ENCODE assay signal across 9 cellular contexts in the genomic region with DNA sequence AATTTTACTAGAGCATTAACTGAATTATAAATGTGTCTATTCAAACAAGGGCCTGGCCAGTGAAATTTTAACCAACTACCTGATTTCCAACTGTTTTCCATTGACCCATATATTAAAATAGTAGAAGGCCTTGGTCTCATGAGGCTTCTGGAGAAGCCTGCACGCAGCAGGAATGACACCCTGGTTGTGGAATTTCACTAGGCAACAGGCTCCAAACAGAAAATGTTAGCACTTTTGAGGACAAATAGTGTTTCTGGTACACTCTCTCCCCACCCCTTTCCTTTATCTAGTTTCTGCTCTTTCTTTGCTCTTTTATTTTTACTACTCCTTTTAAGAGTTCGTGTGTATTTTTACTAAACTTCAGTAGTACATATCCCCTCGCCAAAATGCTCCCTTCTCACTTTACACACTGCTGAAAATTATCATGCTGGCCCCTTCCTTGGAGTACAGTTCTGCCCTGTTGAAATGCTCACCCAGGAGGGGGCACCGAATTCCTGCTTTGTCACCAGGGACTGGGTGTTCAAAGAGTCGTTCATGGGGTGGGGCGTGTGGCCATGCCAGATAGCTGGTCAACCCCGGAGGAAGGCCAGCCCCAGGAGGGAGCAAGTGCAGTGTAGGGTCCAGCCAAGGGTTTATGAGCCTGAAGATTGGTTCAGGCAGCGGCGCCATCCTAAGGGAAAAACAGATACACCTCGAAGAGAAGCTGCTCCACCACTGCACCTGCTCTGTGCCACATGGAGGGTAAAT. TPM values are rescaled to one million over a fixed set of nuclear protein-coding genes. Genes with fewer than 3 reads are reported as not detected.
DNase-seq lines count a peak whose midpoint lies in the region; ATAC-seq and TF ChIP-seq lines count a peak whose summit lies in the region.
"Had no signal": no experiment of that assay in that cellular context is flagged by ENCODE, and none has a peak within 500 bp of the region (broad histone marks: within the 10 kb centered on the region; RNA-seq: fewer than 3 reads in every experiment).

No MANE protein-coding gene starts in this region.

- peak overlapping the region; percentile 100 for H3K27ac ChIP-seq in smooth muscle cell (ENCODE audit: low read depth)

- intact Hi-C loops in left cardiac atrium (cut with DNase I) = no loop called here

- POLR2A ChIA-PET in activated CD8-positive, alpha-beta T cell treated with anti-CD3 and anti-CD28 coated beads, Interleukin-2, amount 10 ng/mL, durations not matched to agents 7 days and 5 days (lab: Charles Lee) = interaction anchor here (1.2 kb wide), 1 partner anchor 22 kb away, joined by 5 read pairs; no protein-coding TSS in a partner anchor

- CTCF ChIA-PET in activated CD8-positive, alpha-beta T cell treated with anti-CD3 and anti-CD28 coated beads, Interleukin-2, amount 10 ng/mL, durations not matched to agents 7 days and 5 days (lab: Charles Lee) = interaction anchor here (1.0 to 4.7 kb wide), 3 partner anchors 15 to 39 kb away, joined by 3 to 62 read pairs (median 6); no protein-coding TSS in a partner anchor

- H3K9me3 ChIP-seq in smooth muscle cell (replicated peaks; ENCODE audit: low read depth) = no peaks in the 10 kb centered on the region

- H3K4me3 ChIP-seq in smooth muscle cell = no peak overlapping the region

- peak overlapping the region; percentile 52 for H3K27ac Mint-ChIP-seq in activated CD8-positive, alpha-beta T cell treated with anti-CD3 and anti-CD28 coated beads, Interleukin-2, amount 10 ng/mL, durations not matched to agents 7 days and 5 days
- H3K27ac Mint-ChIP-seq in progenitor cell of endocrine pancreas = no peak overlapping the region

- 62% methylated on average over 10 of the region's 10 CpGs for whole genome bisulfite sequencing in smooth muscle cell (ENCODE audit: low lambda C conversion rate)

- TF ChIP-seq CTCF in smooth muscle cell (IDR thresholded peaks at IDR 0.05; ENCODE audit: borderline replicate concordance, insufficient read depth, poor library complexity, severe bottlenecking) = no peak
- no peak for TF ChIP-seq CTCF in progenitor cell of endocrine pancreas (IDR thresholded peaks at IDR 0.05; ENCODE audit: unreplicated experiment)
- TF ChIP-seq CTCF in omental fat pad (IDR thresholded peaks at IDR 0.05) = no peak

- H3K27me3 ChIP-seq in smooth muscle cell (ENCODE audit: low read depth) = no peaks in the 10 kb centered on the region

- peaks cover 68% of the 10 kb centered on the region for H3K4me1 Mint-ChIP-seq in activated CD8-positive, alpha-beta T cell treated with anti-CD3 and anti-CD28 coated beads, Interleukin-2, amount 10 ng/mL, durations not matched to agents 7 days and 5 days (ENCODE audit: low read depth)
- peaks cover 4% of the 10 kb centered on the region for H3K4me1 Mint-ChIP-seq in progenitor cell of endocrine pancreas (ENCODE audit: low read depth)

- peak overlapping the region; percentile 23 for H3K4me3 Mint-ChIP-seq in activated CD8-positive, alpha-beta T cell treated with anti-CD3 and anti-CD28 coated beads, Interleukin-2, amount 10 ng/mL, durations not matched to agents 7 days and 5 days
- no peak overlapping the region for H3K4me3 Mint-ChIP-seq in progenitor cell of endocrine pancreas (ENCODE audit: low read depth)

- no peak for ATAC-seq in activated CD8-positive, alpha-beta T cell treated with anti-CD3 and anti-CD28 coated beads, Interleukin-2, amount 10 ng/mL, durations not matched to agents 7 days and 5 days
- ATAC-seq in left cardiac atrium = peak; percentile 41 to 42
- ATAC-seq in omental fat pad (ENCODE audit: low FRiP score) = no peak

- DNase-seq in GM04503 (ENCODE audit: low read depth) (peak; percentile 86), left cardiac atrium (no peak), smooth muscle cell (lab: John Stamatoyannopoulos, UW; ENCODE audit: unreplicated experiment) (no peak), progenitor cell of endocrine pancreas (ENCODE audit: low spot score, unreplicated experiment) (no peak), CD1c-positive myeloid dendritic cell (ENCODE audit: extremely low spot score) (no peak), KBM-7 (no peak), omental fat pad (ENCODE audit: low spot score) (no peak)
- no peak for DNase-seq in activated CD8-positive, alpha-beta T cell treated with anti-CD3 and anti-CD28 coated beads, Interleukin-2, amount 10 ng/mL, durations not matched to agents 7 days and 5 days
- DNase-seq: stimulated activated CD4-positive, alpha-beta T cell treated with anti-CD3 and anti-CD28 coated beads, Interleukin-4, amount 100 ng/mL, for 4 hours had no signal

- H3K4me2 ChIP-seq in smooth muscle cell = peak overlapping the region; percentile 80

- in situ Hi-C loops in KBM-7 (cut with MboI; ENCODE audit: low pct_unique_long_range_greater_than_20kb, low sequenced_read_pairs) = no loop called here

- H3K79me2 ChIP-seq in smooth muscle cell (ENCODE audit: low read depth) = peaks cover 32% of the 10 kb centered on the region

- no peaks in the 10 kb centered on the region for H3K36me3 ChIP-seq in smooth muscle cell (ENCODE audit: low read depth)

- H3K4me1 ChIP-seq in smooth muscle cell (ENCODE audit: low read depth) = peaks cover 12% of the 10 kb centered on the region

- no peaks in the 10 kb centered on the region for H3K9me3 Mint-ChIP-seq in activated CD8-positive, alpha-beta T cell treated with anti-CD3 and anti-CD28 coated beads, Interleukin-2, amount 10 ng/mL, durations not matched to agents 7 days and 5 days (ENCODE audit: insufficient read depth)
- H3K9me3 Mint-ChIP-seq in progenitor cell of endocrine pancreas (ENCODE audit: low read depth) = no peaks in the 10 kb centered on the region

- no peak overlapping the region for H2AFZ ChIP-seq in smooth muscle cell (ENCODE audit: low read depth)

- no peaks in the 10 kb centered on the region for H4K20me1 ChIP-seq in smooth muscle cell (ENCODE audit: low read depth)

- peaks cover 41% of the 10 kb centered on the region for H3F3A ChIP-seq in smooth muscle cell (ENCODE audit: low read depth)

- no peaks in the 10 kb centered on the region for H3K27me3 Mint-ChIP-seq in activated CD8-positive, alpha-beta T cell treated with anti-CD3 and anti-CD28 coated beads, Interleukin-2, amount 10 ng/mL, durations not matched to agents 7 days and 5 days (ENCODE audit: low read depth)
- H3K27me3 Mint-ChIP-seq in progenitor cell of endocrine pancreas = peaks cover 25% of the 10 kb centered on the region

- peaks cover 5% of the 10 kb centered on the region for H3K36me3 Mint-ChIP-seq in activated CD8-positive, alpha-beta T cell treated with anti-CD3 and anti-CD28 coated beads, Interleukin-2, amount 10 ng/mL, durations not matched to agents 7 days and 5 days (ENCODE audit: low read depth)
- H3K36me3 Mint-ChIP-seq in progenitor cell of endocrine pancreas (ENCODE audit: insufficient read depth) = no peaks in the 10 kb centered on the region

- H3K9ac ChIP-seq in smooth muscle cell (ENCODE audit: low read depth) = peak overlapping the region; percentile 96

RNA-seq across cellular contexts. Expression of a gene that starts 22.1 kb away (rescaled TPM):
- under 1 TPM; 0.03 to 0.10 TPM for total RNA-seq in activated CD8-positive, alpha-beta T cell treated with anti-CD3 and anti-CD28 coated beads, Interleukin-2, amount 10 ng/mL, durations not matched to agents 7 days and 5 days
- total RNA-seq in left cardiac atrium (100 to 1,000 TPM; 145 to 186 TPM), smooth muscle cell (1,708 and 1,938 TPM in 2 replicates), progenitor cell of endocrine pancreas (0.82 and 1.0 TPM in 2 replicates), omental fat pad (100 to 1,000 TPM; 105 to 712 (median 274) TPM)
- polyA plus RNA-seq in smooth muscle cell = 643 and 888 TPM in 2 replicates

RNA-seq across cellular contexts. Expression of a gene that starts 51.0 kb away (rescaled TPM):
- not detected for total RNA-seq in activated CD8-positive, alpha-beta T cell treated with anti-CD3 and anti-CD28 coated beads, Interleukin-2, amount 10 ng/mL, durations not matched to agents 7 days and 5 days
- total RNA-seq in left cardiac atrium (100 to 1,000 TPM in 1 of 2 donors, 10 to 100 TPM in 1; 91.5 to 121 TPM), smooth muscle cell (15.7 and 36.4 TPM in 2 replicates), progenitor cell of endocrine pancreas (1.2 and 1.6 TPM in 2 replicates), omental fat pad (10 to 100 TPM in 1 of 4 donors, 1 to 10 TPM in 3; 3.8 to 23.6 (median 6.4) TPM)
- 32.8 and 40.1 TPM in 2 replicates for polyA plus RNA-seq in smooth muscle cell

Comparison
In these comparisons a context has a peak if more than half of its experiments do, and no peak if none do; other contexts are left out.
1. ATAC-seq: peak in left cardiac atrium (2 of 2); none in activated CD8-positive, alpha-beta T cell treated with anti-CD3 and anti-CD28 coated beads, Interleukin-2, amount 10 ng/mL, durations not matched to agents 7 days and 5 days (single experiment) and omental fat pad (single experiment).
2. RNA of a gene that starts 22.1 kb away (total RNA-seq): 1,708 to 1,938 TPM in smooth muscle cell, 105 to 712 TPM in omental fat pad and 145 to 186 TPM in left cardiac atrium; 0.82 to 1.0 TPM in progenitor cell of endocrine pancreas and 0.03 to 0.10 TPM in activated CD8-positive, alpha-beta T cell treated with anti-CD3 and anti-CD28 coated beads, Interleukin-2, amount 10 ng/mL, durations not matched to agents 7 days and 5 days; every median in the first group is over 10 times any median in the second.